ENCODE assay signal across 8 cellular contexts in genomic region chr14:65206448-65207096, GRCh38.
DNase-seq lines count a peak whose midpoint lies in the region; ATAC-seq and TF ChIP-seq lines count a peak whose summit lies in the region.

No MANE protein-coding gene starts in this region.

- H3K4me1 ChIP-seq in SK-N-SH (ENCODE audit: control insufficient read depth in 1 of 2, insufficient read depth in 2 of 2, low read depth in 1 of 2, low read length in 1 of 2): peaks cover 4 to 11% of the 10 kb centered on the region in 2 experiments; a peak in 3 of 4 replicates
- H3K4me1 ChIP-seq in naive thymus-derived CD4-positive, alpha-beta T cell (ENCODE audit: control insufficient read depth in 2 of 2, insufficient read depth in 2 of 2, low read length in 2 of 2): peaks cover 40 to 45% of the 10 kb centered on the region in 2 donors

- no peaks in the 10 kb centered on the region for H3K9me2 ChIP-seq in SK-N-SH

- H3K27me3 ChIP-seq in SK-N-SH (ENCODE audit: insufficient read depth): no peaks in the 10 kb centered on the region
- H3K27me3 ChIP-seq in naive thymus-derived CD4-positive, alpha-beta T cell (ENCODE audit: control insufficient read depth in 2 of 2, insufficient read depth in 2 of 2, low read length in 2 of 2): no peaks in the 10 kb centered on the region

- peaks cover 14% of the 10 kb centered on the region for H3F3A ChIP-seq in SK-N-SH (replicated peaks; ENCODE audit: insufficient read depth)

- TF ChIP-seq EP300 in SK-N-SH (IDR thresholded peaks at IDR 0.05; ENCODE audit: borderline replicate concordance in 1 of 2, low read depth in 1 of 2, low read length in 1 of 2): no peak

- no peaks in the 10 kb centered on the region for H3K79me2 ChIP-seq in SK-N-SH (ENCODE audit: insufficient read depth)

- intact Hi-C loops in naive thymus-derived CD4-positive, alpha-beta T cell (cut with micrococcal nuclease): loop anchor here (5.0 kb wide), 4 partner anchors 104 to 646 kb away; partner anchors contain the start of genes MAX (in 2 of the 2), FNTB (in 1 of the 2) and FUT8 (in 1 of the 2)

- H3K36me3 ChIP-seq in SK-N-SH (replicated peaks in 1 of 2; ENCODE audit: control insufficient read depth in 1 of 2, insufficient read depth in 2 of 2, low read length in 1 of 2): no peaks in the 10 kb centered on the region
- H3K36me3 ChIP-seq in naive thymus-derived CD4-positive, alpha-beta T cell (ENCODE audit: control insufficient read depth in 2 of 3, insufficient read depth in 3 of 3, low read length in 3 of 3): no peaks in the 10 kb centered on the region

- POLR2A ChIA-PET in SK-N-SH (lab: Yijun Ruan, JAX): no interaction called here
- POLR2A ChIA-PET in naive thymus-derived CD4-positive, alpha-beta T cell (lab: Charles Lee): interaction anchor here (0.5 to 2.0 kb wide), 3 partner anchors 80 to 390 kb away, joined by 4 to 11 read pairs (median 6); no protein-coding TSS in a partner anchor

- DNase-seq in AG10803 (ENCODE audit: low read depth): peak; percentile 63
- no peak for DNase-seq in SK-N-SH
- peak in 1 of 9 donors; percentile 36 for DNase-seq in naive thymus-derived CD4-positive, alpha-beta T cell
- no peak for DNase-seq in COLO668 (lab: John Stamatoyannopoulos, UW; ENCODE audit: unreplicated experiment)
- DNase-seq in NCI-H2196 (lab: John Stamatoyannopoulos, UW; ENCODE audit: unreplicated experiment): no peak
- DNase-seq in islet precursor cell: no peak

- peak overlapping the region in 1 of 2 experiments; percentile 45; a peak in 2 of 4 replicates for H3K27ac ChIP-seq in SK-N-SH (ENCODE audit: low read depth in 2 of 2, low read length in 1 of 2)
- peak overlapping the region; percentile 14 for H3K27ac ChIP-seq in naive thymus-derived CD4-positive, alpha-beta T cell (ENCODE audit: low read depth, low read length)

- no peaks in the 10 kb centered on the region for H4K20me1 ChIP-seq in SK-N-SH (ENCODE audit: insufficient read depth)

- TF ChIP-seq CTCF in AG10803 (conservative IDR thresholded peaks at IDR 0.05; ENCODE audit: low read length) (no peak), SK-N-SH (IDR thresholded peaks at IDR 0.05) (no peak)

- CTCF ChIA-PET in SK-N-SH (lab: Yijun Ruan, JAX): interaction anchor here (1.1 kb wide), 1 partner anchor 16 kb away, joined by 3 read pairs; no protein-coding TSS in a partner anchor
- CTCF ChIA-PET in naive thymus-derived CD4-positive, alpha-beta T cell (lab: Charles Lee): interaction anchor here (0.5 to 1.2 kb wide), 4 partner anchors 16 to 205 kb away, joined by 3 read pairs; no protein-coding TSS in a partner anchor

- peaks cover 0 to 6% (median 0%) of the 10 kb centered on the region in 5 donors for H3K36me3 Mint-ChIP-seq in naive thymus-derived CD4-positive, alpha-beta T cell

- peak overlapping the region; percentile 81 to 93 (median 83) for H3K27ac Mint-ChIP-seq in naive thymus-derived CD4-positive, alpha-beta T cell

- no peak for TF ChIP-seq RAD21 in SK-N-SH (IDR thresholded peaks at IDR 0.05; ENCODE audit: low read length)

- H3K4me1 Mint-ChIP-seq in naive thymus-derived CD4-positive, alpha-beta T cell: peaks cover 35 to 69% (median 58%) of the 10 kb centered on the region in 7 donors

- H3K9ac ChIP-seq in SK-N-SH: no peak overlapping the region

- 77% methylated on average over 3 of the region's 3 CpGs for WGBS in SK-N-SH (ENCODE audit: low lambda C conversion rate)

- H3K27me3 Mint-ChIP-seq in naive thymus-derived CD4-positive, alpha-beta T cell: no peaks in the 10 kb centered on the region

- peaks cover 0 to 6% (median 0%) of the 10 kb centered on the region in 11 donors for H3K9me3 Mint-ChIP-seq in naive thymus-derived CD4-positive, alpha-beta T cell

- H3K4me3 ChIP-seq in AG10803 (ENCODE audit: low read length): no peak overlapping the region
- H3K4me3 ChIP-seq in SK-N-SH (ENCODE audit: low read depth in 2 of 2, low read length in 1 of 2): no peak overlapping the region
- H3K4me3 ChIP-seq in naive thymus-derived CD4-positive, alpha-beta T cell (ENCODE audit: low read length): no peak overlapping the region

- peak overlapping the region in 9 of 10 donors; percentile 41 to 85 (median 70) for H3K4me3 Mint-ChIP-seq in naive thymus-derived CD4-positive, alpha-beta T cell

- peak; percentile 72 for ATAC-seq in GM19025 (IDR thresholded peaks at IDR 0.05; ENCODE audit: low read depth, unreplicated experiment)
- peak; percentile 60 for ATAC-seq in HG03095 (IDR thresholded peaks at IDR 0.05; ENCODE audit: unreplicated experiment)
- ATAC-seq in naive thymus-derived CD4-positive, alpha-beta T cell: peak; percentile 73

- H3K9me3 ChIP-seq in SK-N-SH: no peaks in the 10 kb centered on the region
- no peaks in the 10 kb centered on the region for H3K9me3 ChIP-seq in naive thymus-derived CD4-positive, alpha-beta T cell (ENCODE audit: control insufficient read depth in 2 of 3, low read length in 3 of 3)

- H2AFZ ChIP-seq in SK-N-SH (ENCODE audit: low read depth): peak overlapping the region; percentile 39; the same call in 1 of the 2 replicates

- H3K4me2 ChIP-seq in SK-N-SH: peak overlapping the region; percentile 18

TF ChIP-seq in SK-N-SH, 30 proteins besides CTCF, POLR2A, EP300 and RAD21:
- TF ChIP-seq IRF3 (IDR thresholded peaks at IDR 0.05; ENCODE audit: low read depth, low read length): no peak
- TF ChIP-seq TCF12 (IDR thresholded peaks at IDR 0.05): peak; percentile 10; the same call in 1 of the 2 replicates
- no peak for TF ChIP-seq USF1 (IDR thresholded peaks at IDR 0.05; ENCODE audit: borderline replicate concordance, low read depth)
- TF ChIP-seq JUND (IDR thresholded peaks at IDR 0.05): peak; percentile 37; the same call in 1 of the 2 replicates
- 0 out of 2 replicates have a peak, but pooled peaks have one; percentile 35 for TF ChIP-seq FOSL2 (IDR thresholded peaks at IDR 0.05; ENCODE audit: borderline replicate concordance, low read depth)
- no peak for TF ChIP-seq MEF2A (IDR thresholded peaks at IDR 0.05; ENCODE audit: borderline replicate concordance, low read depth)
TF ChIP-seq in SK-N-SH: peak in this region for 3.
